Comparison of ENCODE assay signal across 1 cellular context in genomic region chr13:114079601-114080536, GRCh38.
TF ChIP-seq lines count a peak whose summit lies in the region.

No MANE protein-coding gene starts in this region.

TF ChIP-seq in H1, 55 proteins besides CTCF, POLR2A, EP300 and RAD21 (continued from another document):
- no peak for TF ChIP-seq SIN3A (conservative IDR thresholded peaks at IDR 0.05 in 1 of 2, IDR thresholded peaks at IDR 0.05 in 1 of 2; ENCODE audit: low read depth in 1 of 2, low read length in 2 of 2)
- TF ChIP-seq TBP (IDR thresholded peaks at IDR 0.05; ENCODE audit: low read depth, low read length), result no peak
- TF ChIP-seq RFX5 (IDR thresholded peaks at IDR 0.05; ENCODE audit: borderline replicate concordance, low read depth, low read length), result no peak
- no peak for TF ChIP-seq RNF2 (IDR thresholded peaks at IDR 0.05; ENCODE audit: borderline replicate concordance, low read depth, low read length, missing control alignments, poor library complexity, severe bottlenecking)
- TF ChIP-seq POLR2AphosphoS5 (IDR thresholded peaks at IDR 0.05; ENCODE audit: low read depth, low read length), result no peak
TF ChIP-seq in H1: peak in this region for 0.
